Comparison of ENCODE assay signal across 24 cellular contexts in the genomic region with DNA sequence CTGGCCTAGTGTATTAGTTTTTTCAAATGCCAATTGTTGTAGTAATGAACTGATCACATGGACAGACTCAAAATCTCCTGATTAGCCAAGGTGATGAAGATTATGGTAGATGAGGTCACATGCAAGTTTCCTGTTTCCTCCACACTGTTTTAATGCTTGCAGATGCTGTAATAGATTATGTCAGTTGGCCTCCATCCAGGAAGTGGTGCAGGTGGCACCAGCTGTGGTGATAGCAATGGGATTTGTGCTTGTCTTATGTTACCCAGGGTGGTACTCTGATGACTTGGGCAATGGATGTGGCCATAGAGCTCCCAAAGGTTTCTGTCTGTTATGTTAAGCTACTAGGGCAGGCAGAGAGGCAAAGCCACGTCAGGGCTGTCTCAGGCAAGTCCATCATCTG.
"Had no signal": no experiment of that assay in that cellular context is flagged by ENCODE, and none has a peak within 500 bp of the region (broad histone marks: within the 10 kb centered on the region; RNA-seq: fewer than 3 reads in every experiment).

No MANE protein-coding gene starts in this region.

- H3K4me3 ChIP-seq: coronary artery, esophagus muscularis mucosa, left lung, lung, neural progenitor cell, stomach, suprapubic skin, tibial nerve had no signal

- DNase-seq: activated CD4-positive, alpha-beta memory T cell treated with anti-CD3 and anti-CD28 coated beads, Interleukin-2, amount 10 ng/mL, durations not matched to agents 7 days and 5 days; activated CD4-positive, alpha-beta T cell treated with anti-CD3 and anti-CD28 coated beads, Interleukin-2, amount 10 ng/mL, durations not matched to agents 24 days and 14 days; activated effector memory CD4-positive, alpha-beta T cell treated with Interleukin-2 at 50 U/mL for 16 hours; activated naive CD4-positive, alpha-beta T cell treated with anti-CD3 and anti-CD28 coated beads for 36 hours; activated naive CD8-positive, alpha-beta T cell treated with anti-CD3 and anti-CD28 coated beads, Interleukin-2, amount 10 ng/mL, durations not matched to agents 7 days and 5 days; activated T-cell treated with anti-CD3 and anti-CD28 coated beads, Interleukin-2, amount 50 U/mL, for 72 hours; amniotic stem cell; cerebellar nuclear complex; hippocampal formation; kidney glomerular epithelial cell; left lung; naive thymus-derived CD8-positive, alpha-beta T cell; posterior cingulate gyrus; small intestine; stimulated activated CD4-positive, alpha-beta T cell treated with anti-CD3 and anti-CD28 coated beads, Interleukin-2, amount 100 ng/mL, for 24 hours; stomach had no signal

- ATAC-seq: activated T-cell treated with anti-CD3 and anti-CD28 coated beads, Interleukin-2, amount 50 U/mL, for 72 hours; left lung; naive thymus-derived CD8-positive, alpha-beta T cell; sciatic nerve; stimulated activated memory B cell treated with anti-CD40 and anti-IgM and Interleukin-4, amounts not matched to agents 10 μg/mL and 1 μg/mL and 100 μg/mL, for 72 hours had no signal
